In the genomic region with DNA sequence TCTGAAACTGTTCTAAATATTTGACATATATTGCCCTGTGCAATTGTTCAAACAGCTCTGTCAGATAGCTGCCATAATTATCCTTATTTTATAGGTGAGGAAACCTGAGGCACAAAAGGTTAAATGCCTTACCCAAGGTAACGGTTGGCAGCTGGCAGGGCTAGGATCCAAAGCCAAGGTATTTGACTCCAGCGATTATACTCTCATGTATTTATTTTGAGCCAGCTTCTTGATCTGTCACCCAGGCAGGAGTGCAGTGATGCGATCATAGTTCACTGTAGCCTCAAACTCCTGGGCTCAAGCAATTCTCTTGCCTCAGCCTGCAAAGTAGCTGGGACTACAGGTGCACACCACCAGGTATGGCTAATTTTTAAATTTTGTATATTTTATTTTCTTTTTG, we compare ENCODE assay signal across 22 cellular contexts. TPM values are rescaled to one million over a fixed set of nuclear protein-coding genes. Genes with fewer than 3 reads are reported as not detected.
A peak's percentile ranks its signal among the peaks of the same experiment; 100 is the strongest.
DNase-seq lines count a peak whose midpoint lies in the region; ATAC-seq and TF ChIP-seq lines count a peak whose summit lies in the region.
"Had no signal": no experiment of that assay in that cellular context is flagged by ENCODE, and none has a peak within 500 bp of the region (broad histone marks: within the 10 kb centered on the region; RNA-seq: fewer than 3 reads in every experiment).

No MANE protein-coding gene starts in this region.

- no peaks in the 10 kb centered on the region for H3K9me3 ChIP-seq in right atrium auricular region
- H3K9me3 ChIP-seq in mucosa of descending colon = no peaks in the 10 kb centered on the region
- H3K9me3 ChIP-seq: SJCRH30 had no signal

- peak; percentile 57 for ATAC-seq in left ventricle myocardium superior
- ATAC-seq in mucosa of descending colon = peak; percentile 30
- ATAC-seq: PC-3, T-cell had no signal

- H3K4me1 ChIP-seq in right atrium auricular region (peaks cover 0 to 4% of the 10 kb centered on the region in 2 donors), mucosa of descending colon (ENCODE audit: low read depth) (peaks cover 9% of the 10 kb centered on the region)

- no peaks in the 10 kb centered on the region for H3K27me3 ChIP-seq in right atrium auricular region
- H3K27me3 ChIP-seq: SJCRH30 had no signal

- H3K4me3 ChIP-seq in right atrium auricular region (no peak overlapping the region), mucosa of descending colon (no peak overlapping the region)
- H3K4me3 ChIP-seq: SJCRH30 had no signal

- H3K36me3 ChIP-seq in right atrium auricular region (peaks cover 38% of the 10 kb centered on the region), mucosa of descending colon (ENCODE audit: low read depth) (no peaks in the 10 kb centered on the region)

- H3K27ac ChIP-seq in right atrium auricular region = no peak overlapping the region
- H3K27ac ChIP-seq: KMS-11 had no signal

- DNase-seq in NCI-H2171 treated with DMSO at 0.1 percent for 48 hours (lab: John Stamatoyannopoulos, UW) (peak; percentile 28), NCI-H2171 (lab: John Stamatoyannopoulos, UW) (no peak), left ventricle myocardium superior (no peak), right atrium auricular region (ENCODE audit: low spot score) (no peak), mucosa of descending colon (no peak), DMS79 (lab: John Stamatoyannopoulos, UW) (no peak)
- no peak for DNase-seq in activated naive CD4-positive, alpha-beta T cell (lab: John Stamatoyannopoulos, UW)
- DNase-seq: DMS53, EL, GF-D8, GOT3, HCEC 1CT, IMR-90, NCI-H1417, NCI-H1694 treated with DMSO at 0.1 percent for 48 hours, NCI-H2081 treated with DMSO at 0.1 percent for 48 hours, NCI-H526, PC-3, RPMI8226, SJCRH30, T-cell had no signal

- intact Hi-C loops in left ventricle myocardium superior (cut with micrococcal nuclease) (no loop called here), mucosa of descending colon (cut with DNase I, micrococcal nuclease) (no loop called here)

- TF ChIP-seq CTCF in right atrium auricular region (IDR thresholded peaks at IDR 0.05) (no peak), mucosa of descending colon (IDR thresholded peaks at IDR 0.05) (no peak)

RNA-seq across cellular contexts. Expression of gene ENO3, which starts 7.2 kb away (rescaled TPM):
- total RNA-seq in left ventricle myocardium superior (670 TPM), right atrium auricular region (100 to 1,000 TPM; 235 to 563 TPM), mucosa of descending colon (10 to 100 TPM in 2 of 3 donors, 1 to 10 TPM in 1; 8.6 to 12.4 (median 10.1) TPM)

RNA-seq across cellular contexts. Expression of gene SPAG7, which starts 9.5 kb away (rescaled TPM):
- total RNA-seq in left ventricle myocardium superior (151 TPM), right atrium auricular region (100 to 1,000 TPM in 1 of 2 donors, 10 to 100 TPM in 1; 83.9 to 122 TPM), mucosa of descending colon (10 to 100 TPM; 41.3 to 54.0 (median 51.7) TPM)

RNA-seq across cellular contexts. Expression of gene PFN1, which starts 9.8 kb away (rescaled TPM):
- total RNA-seq in left ventricle myocardium superior (193 TPM), right atrium auricular region (100 to 1,000 TPM; 218 to 425 TPM), mucosa of descending colon (100 to 1,000 TPM; 605 to 825 (median 723) TPM)

RNA-seq across cellular contexts. Expression of gene RNF167, which starts 18.0 kb away (rescaled TPM):
- total RNA-seq in left ventricle myocardium superior = 104 TPM
- total RNA-seq in right atrium auricular region = 10 to 100 TPM; 66.9 to 68.6 TPM
- 100 to 1,000 TPM in 2 of 3 donors, 10 to 100 TPM in 1; 90.8 to 118 (median 114) TPM for total RNA-seq in mucosa of descending colon

RNA-seq across cellular contexts. Expression of gene SLC25A11, which starts 18.3 kb away (rescaled TPM):
- total RNA-seq in left ventricle myocardium superior = 246 TPM
- 100 to 1,000 TPM in 1 of 2 donors, 10 to 100 TPM in 1; 99.5 to 188 TPM for total RNA-seq in right atrium auricular region
- 10 to 100 TPM; 68.4 to 87.2 (median 72.8) TPM for total RNA-seq in mucosa of descending colon

Comparison
In these comparisons a context has a peak if more than half of its experiments do, and no peak if none do; other contexts are left out.
1. RNA of gene ENO3, which starts 7.2 kb away (total RNA-seq): 670 TPM in left ventricle myocardium superior (single experiment) and 235 to 563 TPM in right atrium auricular region; 8.6 to 12.4 TPM in mucosa of descending colon; every median in the first group is over 10 times any median in the second.